In genomic region chr10:106795619-106796018, GRCh38 we compare ENCODE assay signal across 8 cellular contexts.
DNase-seq lines count a peak whose midpoint lies in the region; ATAC-seq and TF ChIP-seq lines count a peak whose summit lies in the region.

No MANE protein-coding gene starts in this region.

- peaks cover 3% of the 10 kb centered on the region for H3K9me3 Mint-ChIP-seq in nephron

- H3K4me3 ChIP-seq in GM12875 (ENCODE audit: low read depth, low read length) (no peak overlapping the region), astrocyte of the cerebellum (ENCODE audit: low read depth, low read length) (no peak overlapping the region)

- peaks cover 12% of the 10 kb centered on the region for H3K4me1 Mint-ChIP-seq in nephron

- DNase-seq in HS-5 (ENCODE audit: low read depth) (peak; percentile 20), astrocyte of the cerebellum (ENCODE audit: low read depth) (no peak), NCI-H345 (lab: John Stamatoyannopoulos, UW) (no peak), HUDEP-2 (lab: John Stamatoyannopoulos, UW; ENCODE audit: unreplicated experiment in 76 of 76) (no peak)
- no peak for DNase-seq in stimulated activated naive CD4-positive, alpha-beta T cell (lab: John Stamatoyannopoulos, UW)

- peak; percentile 47; the same call in 1 of the 2 replicates for TF ChIP-seq CTCF in GM12875 (IDR thresholded peaks at IDR 0.05; ENCODE audit: borderline replicate concordance, insufficient read depth, low read depth, low read length)
- peak; percentile 38 for TF ChIP-seq CTCF in astrocyte of the cerebellum (IDR thresholded peaks at IDR 0.05; ENCODE audit: low read depth, low read length, missing control alignments)
- TF ChIP-seq CTCF in nephron (IDR thresholded peaks at IDR 0.05; ENCODE audit: unreplicated experiment in 3 of 3): peak; percentile 51 to 67 (median 52)

- peak; percentile 97 for ATAC-seq in GM21529 (IDR thresholded peaks at IDR 0.05; ENCODE audit: unreplicated experiment)

- H3K27me3 Mint-ChIP-seq in nephron (ENCODE audit: low read depth): peaks cover 4% of the 10 kb centered on the region

- in situ Hi-C loops in astrocyte of the cerebellum (cut with HindIII; ENCODE audit: low sequenced_read_pairs): no loop called here

- H3K4me3 Mint-ChIP-seq in nephron: no peak overlapping the region

- no peak overlapping the region for H3K27ac Mint-ChIP-seq in nephron

- H3K36me3 Mint-ChIP-seq in nephron (ENCODE audit: low read depth): no peaks in the 10 kb centered on the region
